14 cellular contexts compared by ENCODE assay signal in genomic region chr10:77613476-77614130, GRCh38. TPM values are rescaled to one million over a fixed set of nuclear protein-coding genes. Genes with fewer than 3 reads are reported as not detected.
DNase-seq lines count a peak whose midpoint lies in the region; ATAC-seq and TF ChIP-seq lines count a peak whose summit lies in the region.
"Had no signal": no experiment of that assay in that cellular context is flagged by ENCODE, and none has a peak within 500 bp of the region (broad histone marks: within the 10 kb centered on the region; RNA-seq: fewer than 3 reads in every experiment).

No MANE protein-coding gene starts in this region.

- no peak overlapping the region for H3K18ac ChIP-seq in H9 (ENCODE audit: insufficient read length, low read depth, low read length)

- peaks cover 0 to 3% of the 10 kb centered on the region in 2 experiments for H3K36me3 ChIP-seq in SK-N-SH (replicated peaks in 1 of 2; ENCODE audit: control insufficient read depth in 1 of 2, insufficient read depth in 2 of 2, low read length in 1 of 2)
- no peaks in the 10 kb centered on the region for H3K36me3 ChIP-seq in lower lobe of right lung
- H3K36me3 ChIP-seq: uterus had no signal

- H3K23me2 ChIP-seq in H9 (ENCODE audit: insufficient read length, low read depth, low read length, poor library complexity, severe bottlenecking), result no peaks in the 10 kb centered on the region

- H3K9ac ChIP-seq in SK-N-SH (no peak overlapping the region), H9 (ENCODE audit: extremely low read depth, insufficient read length, low read length) (no peak overlapping the region)

- intact Hi-C loops in left colon (cut with DNase I, micrococcal nuclease) (no loop called here), lower lobe of right lung (cut with DNase I) (no loop called here)

- no peaks in the 10 kb centered on the region for H3K9me2 ChIP-seq in SK-N-SH

- H3K4me1 ChIP-seq in SK-N-SH (ENCODE audit: control insufficient read depth in 1 of 2, insufficient read depth in 2 of 2, low read depth in 1 of 2, low read length in 1 of 2) (peaks cover 0 to 7% of the 10 kb centered on the region in 2 experiments; a peak in 2 of 4 replicates), lower lobe of right lung (no peaks in the 10 kb centered on the region), H9 (ENCODE audit: insufficient read depth, low read length) (no peaks in the 10 kb centered on the region)
- H3K4me1 ChIP-seq: uterus had no signal

- H4K5ac ChIP-seq in H9 (ENCODE audit: insufficient read length, low read depth, low read length), result no peak overlapping the region

- H3K56ac ChIP-seq in H9 (ENCODE audit: insufficient read length, low read depth, low read length), result no peak overlapping the region

- TF ChIP-seq CTCF in SK-N-SH (IDR thresholded peaks at IDR 0.05), result no peak
- TF ChIP-seq CTCF in nephron progenitor cell (IDR thresholded peaks at IDR 0.05), result no peak
- no peak for TF ChIP-seq CTCF in lower lobe of right lung (IDR thresholded peaks at IDR 0.05)
- TF ChIP-seq CTCF in H9 (conservative IDR thresholded peaks at IDR 0.05), result no peak

- CTCF ChIA-PET in SK-N-SH (lab: Yijun Ruan, JAX), result interaction anchor here (0.7 to 1.2 kb wide), 4 partner anchors 9 to 27 kb away, joined by 3 to 4 read pairs (median 3); no protein-coding TSS in a partner anchor

- no peak overlapping the region for H4K8ac ChIP-seq in H9 (replicated peaks; ENCODE audit: insufficient read length, low read depth, low read length)

- H2BK20ac ChIP-seq in H9 (ENCODE audit: low read depth, low read length, poor library complexity, severe bottlenecking), result no peak overlapping the region

- H3K4me1 Mint-ChIP-seq in nephron progenitor cell (peaks cover 43% of the 10 kb centered on the region), H9 (0 out of 4 replicates have a peak, but pooled peaks cover 0 to 4% of the 10 kb centered on the region in 2 experiments)

- no peak overlapping the region for H3T11ph ChIP-seq in H9 (ENCODE audit: low read length)

- no peak overlapping the region for H2AK5ac ChIP-seq in H9 (ENCODE audit: insufficient read length, low read length)

- H2BK120ac ChIP-seq in H9 (ENCODE audit: low read depth, low read length, poor library complexity, severe bottlenecking), result no peak overlapping the region

- no peak overlapping the region for H2AFZ ChIP-seq in SK-N-SH (ENCODE audit: low read depth)
- no peak overlapping the region for H2AFZ ChIP-seq in H9 (ENCODE audit: low read length)

- H4K20me1 ChIP-seq in SK-N-SH (ENCODE audit: insufficient read depth) (0 out of 2 replicates have a peak, but pooled peaks cover 4% of the 10 kb centered on the region), H9 (ENCODE audit: control insufficient read depth, insufficient read depth, insufficient read length) (no peaks in the 10 kb centered on the region)

- H3K23ac ChIP-seq in H9 (ENCODE audit: insufficient read length, low read depth, low read length), result no peak overlapping the region

- no peaks in the 10 kb centered on the region for H3F3A ChIP-seq in SK-N-SH (replicated peaks; ENCODE audit: insufficient read depth)

- H3K4me3 Mint-ChIP-seq in nephron progenitor cell (no peak overlapping the region), H9 (no peak overlapping the region)

- no peak overlapping the region for H3K4me3 ChIP-seq in SK-N-SH (ENCODE audit: low read depth in 2 of 2, low read length in 1 of 2)
- H3K4me3 ChIP-seq in lower lobe of right lung, result no peak overlapping the region
- H3K4me3 ChIP-seq: K562, uterus had no signal

- H3K4me2 ChIP-seq in SK-N-SH (no peak overlapping the region), H9 (ENCODE audit: insufficient read depth, insufficient read length, low read length) (no peak overlapping the region)

- 88% methylated on average over 9 of the region's 9 CpGs for WGBS in SK-N-SH (ENCODE audit: low lambda C conversion rate)
- no CpG with 5 or more reads among the region's 9 CpGs for WGBS in H9 (ENCODE audit: extremely low coverage, insufficient read length, low lambda C conversion rate)

- H3K27me3 ChIP-seq in SK-N-SH (ENCODE audit: insufficient read depth) (no peaks in the 10 kb centered on the region), lower lobe of right lung (ENCODE audit: low read depth) (no peaks in the 10 kb centered on the region), H9 (ENCODE audit: insufficient read depth, low read length) (no peaks in the 10 kb centered on the region)
- H3K27me3 ChIP-seq: uterus had no signal

- H3K79me2 ChIP-seq in SK-N-SH (ENCODE audit: insufficient read depth) (peaks cover 30% of the 10 kb centered on the region; the same call in 1 of the 2 replicates), H9 (ENCODE audit: insufficient read depth, low read length) (no peaks in the 10 kb centered on the region)

- ATAC-seq in SK-N-SH treated with all-trans-retinoic acid at 6 μM for 48 hours, result no peak
- ATAC-seq in left colon, result peak; percentile 75
- ATAC-seq in lower lobe of right lung, result no peak
- ATAC-seq: K562, left ventricle myocardium superior had no signal

- H3K9me3 ChIP-seq in SK-N-SH (no peaks in the 10 kb centered on the region), lower lobe of right lung (no peaks in the 10 kb centered on the region), H9 (ENCODE audit: control insufficient read depth, low read depth, low read length) (no peaks in the 10 kb centered on the region)
- H3K9me3 ChIP-seq: uterus had no signal

- H3K9me3 Mint-ChIP-seq in nephron progenitor cell, result no peaks in the 10 kb centered on the region
- H3K9me3 Mint-ChIP-seq in H9, result no peaks in the 10 kb centered on the region

- H3K27me3 Mint-ChIP-seq in nephron progenitor cell (ENCODE audit: low read depth, poor library complexity) (peaks cover 12% of the 10 kb centered on the region), H9 (ENCODE audit: low read depth) (peaks cover 5% of the 10 kb centered on the region; the same call in 1 of the 2 replicates)

- H2BK15ac ChIP-seq in H9 (ENCODE audit: low read depth, low read length), result no peak overlapping the region

- no peak overlapping the region for H2BK5ac ChIP-seq in H9 (ENCODE audit: insufficient read length, low read length)

- TF ChIP-seq EP300 in SK-N-SH (IDR thresholded peaks at IDR 0.05; ENCODE audit: borderline replicate concordance in 1 of 2, low read depth in 1 of 2, low read length in 1 of 2), result no peak

- H3K27ac Mint-ChIP-seq in nephron progenitor cell, result no peak overlapping the region
- H3K27ac Mint-ChIP-seq in H9, result no peak overlapping the region

- H4K91ac ChIP-seq in H9 (ENCODE audit: insufficient read length, low read depth, low read length), result no peak overlapping the region

- H3K14ac ChIP-seq in H9 (ENCODE audit: insufficient read depth, low read length), result no peak overlapping the region

- no peak overlapping the region for H3K4ac ChIP-seq in H9 (ENCODE audit: low read depth, low read length)

- no peak overlapping the region for H2BK12ac ChIP-seq in H9 (ENCODE audit: insufficient read length, low read depth, low read length)

- no peak overlapping the region for H3K27ac ChIP-seq in SK-N-SH (ENCODE audit: low read depth in 2 of 2, low read length in 1 of 2)
- no peak overlapping the region for H3K27ac ChIP-seq in lower lobe of right lung
- no peak overlapping the region for H3K27ac ChIP-seq in H9 (ENCODE audit: insufficient read length, low read depth, low read length)

- H3K79me1 ChIP-seq in H9 (ENCODE audit: insufficient read depth, low read depth, low read length, poor library complexity, severe bottlenecking), result no peaks in the 10 kb centered on the region

- DNase-seq in SK-N-SH (peak; percentile 21), UCSD-AML1 (lab: John Stamatoyannopoulos, UW; ENCODE audit: unreplicated experiment) (peak; percentile 33), left colon (peak; percentile 36 to 44), nephron progenitor cell (no peak), lower lobe of right lung (no peak), H9 (no peak)
- no peak for DNase-seq in stimulated activated CD4-positive, alpha-beta T cell treated with anti-CD3 and anti-CD28 coated beads, Interleukin-4, amount 100 ng/mL, for 1 hour
- DNase-seq: activated CD8-positive, alpha-beta memory T cell treated with anti-CD3 and anti-CD28 coated beads, Interleukin-2, amount 50 U/mL, for 48 hours; effector memory CD4-positive, alpha-beta T cell; left ventricle myocardium superior; NCI-H2171; uterus had no signal

- POLR2A ChIA-PET in SK-N-SH (lab: Yijun Ruan, JAX), result no interaction called here

- no peak for TF ChIP-seq RAD21 in SK-N-SH (IDR thresholded peaks at IDR 0.05; ENCODE audit: low read length)

- H3K36me3 Mint-ChIP-seq in nephron progenitor cell (ENCODE audit: low read depth) (no peaks in the 10 kb centered on the region), H9 (ENCODE audit: insufficient read depth in 1 of 3, low read depth in 3 of 3) (no peaks in the 10 kb centered on the region)

TF ChIP-seq in SK-N-SH, 30 proteins besides CTCF, POLR2A, EP300 and RAD21 (continues in another document):
- TF ChIP-seq IRF3 (IDR thresholded peaks at IDR 0.05; ENCODE audit: low read depth, low read length) (no peak), MXI1 (IDR thresholded peaks at IDR 0.05; ENCODE audit: low read depth, low read length) (no peak), RFX5 (IDR thresholded peaks at IDR 0.05; ENCODE audit: low read length) (no peak)

TF ChIP-seq in SK-N-SH treated with all-trans-retinoic acid at 6 μM for 48 hours, 23 proteins besides CTCF, POLR2A, EP300 and RAD21:
- TF ChIP-seq ESRRG (CRISPR knock-in tag; IDR thresholded peaks at IDR 0.05) (no peak), TCF4 (CRISPR knock-in tag; IDR thresholded peaks at IDR 0.05; ENCODE audit: borderline replicate concordance) (no peak), ZFP30 (CRISPR knock-in tag; IDR thresholded peaks at IDR 0.05) (no peak), CSDC2 (CRISPR knock-in tag; IDR thresholded peaks at IDR 0.05) (no peak), OSR1 (CRISPR knock-in tag; IDR thresholded peaks at IDR 0.05) (no peak)

RNA-seq across cellular contexts. Expression of gene KCNMA1, which starts 24.0 kb away (rescaled TPM):
- polyA plus RNA-seq in SK-N-SH (2012; rRNA removed), result 81.2 and 107 TPM in 2 replicates
- polyA plus RNA-seq in SK-N-SH (2012; cell fraction: cytosol; rRNA removed), result 59.4 and 73.4 TPM in 2 replicates
- 144 and 177 TPM in 2 replicates for polyA plus RNA-seq in SK-N-SH (2012; cell fraction: nucleus; rRNA removed)
- total RNA-seq in left colon (10 to 100 TPM; 49.9 to 76.2 TPM), lower lobe of right lung (41.3 TPM), H9 (2021) (1.7 and 2.0 TPM in 2 replicates)

Comparison
In these comparisons a context has a peak if more than half of its experiments do, and no peak if none do; other contexts are left out.
1. DNase-seq: peak in SK-N-SH (single experiment), UCSD-AML1 (single experiment) and left colon (2 of 2); none in nephron progenitor cell (single experiment), stimulated activated CD4-positive, alpha-beta T cell treated with anti-CD3 and anti-CD28 coated beads, Interleukin-4, amount 100 ng/mL, for 1 hour (single experiment), lower lobe of right lung (single experiment) and H9 (single experiment).
2. RNA of gene KCNMA1, which starts 24.0 kb away (total RNA-seq): 49.9 to 76.2 TPM in left colon and 41.3 TPM in lower lobe of right lung (single experiment); 1.7 to 2.0 TPM in H9; every median in the first group is over 10 times any median in the second.